1 cellular context compared by ENCODE assay signal in the genomic region with DNA sequence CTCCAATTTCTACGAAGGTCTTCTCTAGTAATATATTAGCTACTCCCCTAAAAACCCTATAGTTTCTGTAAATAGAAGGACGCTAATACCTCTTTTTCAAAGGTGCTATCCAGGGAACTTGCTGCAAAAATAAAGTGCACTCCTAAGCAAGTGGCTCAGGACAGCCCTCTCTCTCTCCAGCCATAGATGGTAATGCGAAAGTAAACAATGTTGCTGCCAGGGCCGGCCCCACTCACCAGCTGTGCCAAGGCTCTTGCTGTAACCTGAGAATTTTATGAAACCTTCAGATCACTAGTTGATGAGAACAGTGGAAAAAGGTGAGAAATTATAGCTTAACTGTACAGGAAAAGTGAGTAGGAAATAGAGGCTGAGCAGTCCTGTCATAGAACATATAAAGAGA.
TF ChIP-seq lines count a peak whose summit lies in the region.

No MANE protein-coding gene starts in this region.

TF ChIP-seq in GM23338, 12 proteins besides CTCF, POLR2A, EP300 and RAD21 (continued from another document):
- TF ChIP-seq ZNF462 (CRISPR knock-in tag; IDR thresholded peaks at IDR 0.05) = no peak
- TF ChIP-seq ZNF331 (CRISPR knock-in tag; IDR thresholded peaks at IDR 0.05; ENCODE audit: low read depth) = no peak
- TF ChIP-seq REST (IDR thresholded peaks at IDR 0.05; ENCODE audit: unreplicated experiment) = no peak
